ENCODE assay signal across 3 cellular contexts in genomic region chr9:119859128-119859527, GRCh38.
"Had no signal": no experiment of that assay in that cellular context is flagged by ENCODE, and none has a peak within 500 bp of the region (broad histone marks: within the 10 kb centered on the region; RNA-seq: fewer than 3 reads in every experiment).

No MANE protein-coding gene starts in this region.

- DNase-seq: GDM1, GF-D8 had no signal

- H3K4me3 ChIP-seq: GM12878 had no signal

- ATAC-seq: GM12878 had no signal
